Comparison of ENCODE assay signal across 8 cellular contexts in genomic region chr12:49092086-49092815, GRCh38. TPM values are rescaled to one million over a fixed set of nuclear protein-coding genes. Genes with fewer than 3 reads are reported as not detected.
DNase-seq lines count a peak whose midpoint lies in the region; ATAC-seq, FAIRE-seq and TF ChIP-seq lines count a peak whose summit lies in the region.

No MANE protein-coding gene starts in this region.

- peak overlapping the region; percentile 81 for H3K4me2 ChIP-seq in astrocyte (ENCODE audit: low read length)

- peaks cover 32% of the 10 kb centered on the region for H3K4me1 ChIP-seq in astrocyte (ENCODE audit: insufficient read depth, low read length)

- peak; percentile 46 for TF ChIP-seq CTCF in AG09309 (IDR thresholded peaks at IDR 0.05; ENCODE audit: control insufficient read depth, insufficient read depth, low read depth, low read length, missing control alignments)
- TF ChIP-seq CTCF in astrocyte (IDR thresholded peaks at IDR 0.05; ENCODE audit: insufficient read depth, low read depth, low read length): peak; percentile 27

- peaks cover 6% of the 10 kb centered on the region for H3K36me3 ChIP-seq in astrocyte (ENCODE audit: insufficient read depth, low read length)

- DNase-seq in AG09309 (ENCODE audit: low read depth): no peak
- peak; percentile 58 for DNase-seq in HEK293T (ENCODE audit: extremely low spot score)
- peak; percentile 30 for DNase-seq in T follicular helper cell (ENCODE audit: low read depth)
- DNase-seq in astrocyte (ENCODE audit: low read depth): no peak
- DNase-seq in iPS-NIHi7 (ENCODE audit: extremely low spot score): peak; percentile 75
- peak; percentile 43 to 52 for DNase-seq in stimulated activated CD4-positive, alpha-beta T cell treated with anti-CD3 and anti-CD28 coated beads, Interleukin-2, amount 100 ng/mL, for 48 hours

- H3K9me3 ChIP-seq in astrocyte (ENCODE audit: insufficient read depth, low read depth, low read length): no peaks in the 10 kb centered on the region

- FAIRE-seq in astrocyte (lab: Jason Lieb, UNC): no peak

- CTCF ChIA-PET in HEK293T (lab: Yijun Ruan, JAX): interaction anchor here (0.6 to 2.2 kb wide), 11 partner anchors 8 to 171 kb away, joined by 3 to 28 read pairs (median 4); partner anchors contain the start of genes LMBR1L and RHEBL1

- peak overlapping the region; percentile 28 for H3K4me3 ChIP-seq in AG09309 (ENCODE audit: control insufficient read depth, low read depth, low read length)
- peak overlapping the region; percentile 25 for H3K4me3 ChIP-seq in astrocyte (ENCODE audit: insufficient read depth, low read depth, low read length)

- peak overlapping the region; percentile 76 for H3K4me3 Mint-ChIP-seq in astrocyte (ENCODE audit: unreplicated experiment)

- H3K4me1 Mint-ChIP-seq in astrocyte (ENCODE audit: low read depth, unreplicated experiment): peaks cover 3% of the 10 kb centered on the region

- POLR2A ChIA-PET in HEK293T (lab: Yijun Ruan, JAX): interaction anchor here (0.6 to 1.6 kb wide), 7 partner anchors 9 to 143 kb away, joined by 3 to 18 read pairs (median 4); partner anchors contain the start of genes RHEBL1 and TUBA1B

- peaks cover 37% of the 10 kb centered on the region for H4K20me1 ChIP-seq in astrocyte (ENCODE audit: insufficient read depth, low read length)

- H3K79me2 ChIP-seq in astrocyte (ENCODE audit: insufficient read depth, low read length): no peaks in the 10 kb centered on the region

- peaks cover 60% of the 10 kb centered on the region for H3K27me3 ChIP-seq in astrocyte (ENCODE audit: insufficient read depth, low read length)

- no peaks in the 10 kb centered on the region for H3K9me3 Mint-ChIP-seq in astrocyte (ENCODE audit: unreplicated experiment)

- H3K9ac ChIP-seq in astrocyte (ENCODE audit: low read length): no peak overlapping the region

- H3K27ac ChIP-seq in astrocyte (ENCODE audit: low read depth, low read length): no peak overlapping the region

- ATAC-seq in HG02970 (IDR thresholded peaks at IDR 0.05; ENCODE audit: low FRiP score, unreplicated experiment) (no peak), HG02884 (IDR thresholded peaks at IDR 0.05; ENCODE audit: unreplicated experiment) (no peak)

- peaks cover 16% of the 10 kb centered on the region for H3K36me3 Mint-ChIP-seq in astrocyte (ENCODE audit: low read depth, unreplicated experiment)

- H3K27ac Mint-ChIP-seq in astrocyte (ENCODE audit: unreplicated experiment): no peak overlapping the region

- H3K27me3 Mint-ChIP-seq in astrocyte (ENCODE audit: low read depth, unreplicated experiment): peaks cover 45% of the 10 kb centered on the region

- peak overlapping the region; percentile 53 for H2AFZ ChIP-seq in astrocyte (ENCODE audit: low read depth, low read length)

TF ChIP-seq in HEK293T, 16 proteins besides CTCF, POLR2A, EP300 and RAD21:
- no peak for TF ChIP-seq CTBP1 (IDR thresholded peaks at IDR 0.05; ENCODE audit: borderline replicate concordance)
- TF ChIP-seq ELF4 (IDR thresholded peaks at IDR 0.05): no peak
- no peak for TF ChIP-seq NFRKB (IDR thresholded peaks at IDR 0.05)
- TF ChIP-seq L3MBTL2 (conservative IDR thresholded peaks at IDR 0.05): no peak
- no peak for TF ChIP-seq SUZ12 (IDR thresholded peaks at IDR 0.05)
- no peak for TF ChIP-seq HDGF (IDR thresholded peaks at IDR 0.05; ENCODE audit: borderline replicate concordance)
- TF ChIP-seq SP1 (IDR thresholded peaks at IDR 0.05): no peak
- no peak for TF ChIP-seq FOXA1 (IDR thresholded peaks at IDR 0.05)
- TF ChIP-seq BHLHE40 (IDR thresholded peaks at IDR 0.05; ENCODE audit: borderline replicate concordance): no peak
- no peak for TF ChIP-seq FOXM1 (IDR thresholded peaks at IDR 0.05; ENCODE audit: borderline replicate concordance)
- no peak for TF ChIP-seq ARNT (IDR thresholded peaks at IDR 0.05)
- no peak for TF ChIP-seq ZNF384 (IDR thresholded peaks at IDR 0.05)
- no peak for TF ChIP-seq PKNOX1 (IDR thresholded peaks at IDR 0.05)
- TF ChIP-seq FOXK2 (IDR thresholded peaks at IDR 0.05): no peak
- no peak for TF ChIP-seq TARDBP (IDR thresholded peaks at IDR 0.05)
TF ChIP-seq in HEK293T: peak in this region for 0.

RNA-seq across cellular contexts. Expression of gene DHH, which starts 2.4 kb away (rescaled TPM):
- 0.05 and 0.16 TPM in 2 replicates for total RNA-seq in astrocyte

RNA-seq across cellular contexts. Expression of gene LMBR1L, which starts 18.4 kb away (rescaled TPM):
- 58.7 and 61.0 TPM in 2 replicates for total RNA-seq in astrocyte

RNA-seq across cellular contexts. Expression of gene RHEBL1, which starts 22.5 kb away (rescaled TPM):
- total RNA-seq in astrocyte: 1.3 and 1.9 TPM in 2 replicates

RNA-seq across cellular contexts. Expression of gene KMT2D, which starts 31.7 kb away (rescaled TPM):
- 81.7 and 86.9 TPM in 2 replicates for total RNA-seq in astrocyte

RNA-seq across cellular contexts. Expression of gene TUBA1B, which starts 38.9 kb away (rescaled TPM):
- total RNA-seq in astrocyte: 811 and 939 TPM in 2 replicates

Comparison
In these comparisons a context has a peak if more than half of its experiments do, and no peak if none do; other contexts are left out.
1. DNase-seq: peak in HEK293T (single experiment), T follicular helper cell (single experiment), iPS-NIHi7 (single experiment) and stimulated activated CD4-positive, alpha-beta T cell treated with anti-CD3 and anti-CD28 coated beads, Interleukin-2, amount 100 ng/mL, for 48 hours (2 of 2); none in AG09309 (single experiment) and astrocyte (single experiment).